ENCODE assay signal across 1 cellular context in the genomic region with DNA sequence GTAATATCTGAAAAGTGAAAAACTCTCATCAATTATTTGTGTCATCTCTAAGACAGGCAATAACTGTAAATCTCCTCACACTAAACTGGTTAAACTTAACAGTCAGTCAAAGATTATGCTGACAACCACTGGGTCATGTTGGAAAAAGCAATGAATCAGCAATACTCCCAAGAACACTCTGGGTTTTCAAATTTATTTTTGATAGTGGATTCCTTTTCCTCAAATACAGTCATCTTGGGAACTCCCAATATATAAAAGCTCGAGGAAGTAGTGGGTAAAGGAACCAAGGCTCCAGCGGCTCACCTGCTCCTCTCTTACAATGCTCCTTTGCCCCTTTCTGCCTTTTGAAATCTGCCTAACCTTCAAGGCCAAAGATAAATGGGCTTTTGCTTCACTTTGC.
TF ChIP-seq lines count a peak whose summit lies in the region.

No MANE protein-coding gene starts in this region.

TF ChIP-seq in HCT116, 20 proteins besides CTCF, POLR2A, EP300 and RAD21 (continued from another document):
- TF ChIP-seq, protein P1, sequence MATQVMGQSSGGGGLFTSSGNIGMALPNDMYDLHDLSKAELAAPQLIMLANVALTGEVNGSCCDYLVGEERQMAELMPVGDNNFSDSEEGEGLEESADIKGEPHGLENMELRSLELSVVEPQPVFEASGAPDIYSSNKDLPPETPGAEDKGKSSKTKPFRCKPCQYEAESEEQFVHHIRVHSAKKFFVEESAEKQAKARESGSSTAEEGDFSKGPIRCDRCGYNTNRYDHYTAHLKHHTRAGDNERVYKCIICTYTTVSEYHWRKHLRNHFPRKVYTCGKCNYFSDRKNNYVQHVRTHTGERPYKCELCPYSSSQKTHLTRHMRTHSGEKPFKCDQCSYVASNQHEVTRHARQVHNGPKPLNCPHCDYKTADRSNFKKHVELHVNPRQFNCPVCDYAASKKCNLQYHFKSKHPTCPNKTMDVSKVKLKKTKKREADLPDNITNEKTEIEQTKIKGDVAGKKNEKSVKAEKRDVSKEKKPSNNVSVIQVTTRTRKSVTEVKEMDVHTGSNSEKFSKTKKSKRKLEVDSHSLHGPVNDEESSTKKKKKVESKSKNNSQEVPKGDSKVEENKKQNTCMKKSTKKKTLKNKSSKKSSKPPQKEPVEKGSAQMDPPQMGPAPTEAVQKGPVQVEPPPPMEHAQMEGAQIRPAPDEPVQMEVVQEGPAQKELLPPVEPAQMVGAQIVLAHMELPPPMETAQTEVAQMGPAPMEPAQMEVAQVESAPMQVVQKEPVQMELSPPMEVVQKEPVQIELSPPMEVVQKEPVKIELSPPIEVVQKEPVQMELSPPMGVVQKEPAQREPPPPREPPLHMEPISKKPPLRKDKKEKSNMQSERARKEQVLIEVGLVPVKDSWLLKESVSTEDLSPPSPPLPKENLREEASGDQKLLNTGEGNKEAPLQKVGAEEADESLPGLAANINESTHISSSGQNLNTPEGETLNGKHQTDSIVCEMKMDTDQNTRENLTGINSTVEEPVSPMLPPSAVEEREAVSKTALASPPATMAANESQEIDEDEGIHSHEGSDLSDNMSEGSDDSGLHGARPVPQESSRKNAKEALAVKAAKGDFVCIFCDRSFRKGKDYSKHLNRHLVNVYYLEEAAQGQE (IDR thresholded peaks at IDR 0.05; ENCODE audit: low read depth), result no peak
- TF ChIP-seq SIN3A (IDR thresholded peaks at IDR 0.05; ENCODE audit: low read depth), result no peak
- TF ChIP-seq EZH2phosphoT487 (IDR thresholded peaks at IDR 0.05; ENCODE audit: borderline replicate concordance), result no peak
- no peak for TF ChIP-seq JUND (IDR thresholded peaks at IDR 0.05)
